Comparison of ENCODE assay signal across 11 cellular contexts in the genomic region with DNA sequence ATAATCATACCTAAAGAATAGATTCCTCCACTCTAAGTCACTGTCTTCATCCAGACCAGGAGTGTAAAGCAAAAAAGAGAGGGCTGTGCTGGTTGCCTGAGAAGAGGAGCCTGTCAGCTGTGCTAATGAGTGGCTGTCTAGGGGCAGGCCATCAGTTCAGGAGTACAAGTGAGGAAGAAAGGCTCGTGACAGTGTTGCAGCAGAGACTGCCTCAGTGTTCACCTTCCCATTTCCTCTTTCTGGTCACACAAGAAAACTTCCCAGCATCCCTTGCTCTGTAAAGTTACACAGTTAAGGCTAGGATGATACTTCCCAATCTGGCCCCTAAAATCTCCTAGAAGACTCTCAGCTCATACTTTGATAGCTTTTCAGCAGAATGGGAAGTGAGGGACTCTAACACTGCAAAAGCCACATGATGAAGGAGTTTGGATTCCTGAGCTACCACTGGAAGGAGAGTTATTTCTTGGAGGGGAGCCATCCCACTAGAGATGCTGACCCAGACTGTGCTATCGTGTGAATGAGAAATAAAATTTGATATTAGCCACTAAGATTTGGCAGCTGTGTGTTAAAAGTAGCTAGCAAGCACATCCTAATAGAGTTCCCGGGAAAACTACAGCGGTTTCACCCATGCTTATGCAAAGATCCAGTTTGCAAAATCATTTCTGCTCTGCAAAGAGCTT.
DNase-seq lines count a peak whose midpoint lies in the region; ATAC-seq and TF ChIP-seq lines count a peak whose summit lies in the region.
"Had no signal": no experiment of that assay in that cellular context is flagged by ENCODE, and none has a peak within 500 bp of the region (broad histone marks: within the 10 kb centered on the region; RNA-seq: fewer than 3 reads in every experiment).

No MANE protein-coding gene starts in this region.

- peaks cover 0 to 3% (median 0%) of the 10 kb centered on the region in 11 donors for H3K9me3 ChIP-seq in heart right ventricle
- no peaks in the 10 kb centered on the region for H3K9me3 ChIP-seq in aorta (ENCODE audit: control insufficient read depth, low read length)
- H3K9me3 ChIP-seq in Caco-2: no peaks in the 10 kb centered on the region

- H3K27ac ChIP-seq in heart right ventricle: no peak overlapping the region
- no peak overlapping the region for H3K27ac ChIP-seq in aorta (ENCODE audit: low read depth in 1 of 2, low read length in 2 of 2)

- ATAC-seq in heart right ventricle (peak in 5 of 8 donors; percentile 19 to 55 (median 34)), HG03159 (IDR thresholded peaks at IDR 0.05; ENCODE audit: unreplicated experiment) (peak; percentile 63), aorta (ENCODE audit: low FRiP score) (peak; percentile 33), T-cell (replicated peaks in 1 of 4) (no peak)
- ATAC-seq: HCT116 had no signal

- no peak overlapping the region for H3K4me3 ChIP-seq in heart right ventricle
- no peak overlapping the region for H3K4me3 ChIP-seq in cardiac fibroblast (replicated peaks in 1 of 2; ENCODE audit: low read depth in 2 of 2, low read length in 2 of 2)
- H3K4me3 ChIP-seq in aorta (ENCODE audit: low read length in 2 of 2): no peak overlapping the region
- no peak overlapping the region for H3K4me3 ChIP-seq in Caco-2 (ENCODE audit: low read depth, low read length)

- H3K27me3 Mint-ChIP-seq in T-cell: peaks cover 9 to 11% of the 10 kb centered on the region in 2 donors
- H3K27me3 Mint-ChIP-seq in Caco-2 (ENCODE audit: insufficient read depth, unreplicated experiment): peaks cover 12% of the 10 kb centered on the region

- CTCF ChIA-PET in T-cell (lab: Charles Lee): no interaction called here
- CTCF ChIA-PET in Caco-2 (lab: Charles Lee): no interaction called here

- no peaks in the 10 kb centered on the region for H3K36me3 Mint-ChIP-seq in T-cell
- H3K36me3 Mint-ChIP-seq in Caco-2 (ENCODE audit: insufficient read depth, unreplicated experiment): no peaks in the 10 kb centered on the region

- H3K4me1 Mint-ChIP-seq in T-cell (peaks cover 0 to 7% (median 0%) of the 10 kb centered on the region in 3 donors), Caco-2 (ENCODE audit: low read depth, unreplicated experiment) (no peaks in the 10 kb centered on the region)

- no peak overlapping the region for H3K27ac Mint-ChIP-seq in T-cell
- H3K27ac Mint-ChIP-seq in Caco-2 (ENCODE audit: unreplicated experiment): no peak overlapping the region

- no peak overlapping the region for H3K4me3 Mint-ChIP-seq in T-cell
- H3K4me3 Mint-ChIP-seq in Caco-2 (ENCODE audit: unreplicated experiment): no peak overlapping the region

- DNase-seq in heart right ventricle (no peak), cardiac septum (ENCODE audit: low spot score) (no peak), cardiac fibroblast (ENCODE audit: low read depth in 2 of 2) (peak; percentile 65 to 85), aorta (no peak), NCI-H2107 (lab: John Stamatoyannopoulos, UW) (no peak), T-cell (no peak), Caco-2 (no peak)
- DNase-seq: 8988T, NCI-H510A treated with DMSO at 0.1 percent for 48 hours had no signal

- no TSS peak for BruUV-seq in Caco-2 (replicated peaks; lab: Mats Ljungman, UMichigan)

- POLR2A ChIA-PET in T-cell (lab: Charles Lee) (no interaction called here), Caco-2 (lab: Charles Lee) (no interaction called here)

- H3K36me3 ChIP-seq in heart right ventricle: no peaks in the 10 kb centered on the region
- no peaks in the 10 kb centered on the region for H3K36me3 ChIP-seq in aorta (ENCODE audit: control insufficient read depth in 1 of 2, insufficient read depth in 2 of 2, low read length in 1 of 2)
- no peaks in the 10 kb centered on the region for H3K36me3 ChIP-seq in Caco-2 (ENCODE audit: control insufficient read depth, insufficient read depth, low read length)

- H3K27me3 ChIP-seq in heart right ventricle (no peaks in the 10 kb centered on the region), aorta (ENCODE audit: control insufficient read depth in 1 of 2, insufficient read depth in 2 of 2, low read length in 1 of 2) (no peaks in the 10 kb centered on the region), Caco-2 (replicated peaks; ENCODE audit: control insufficient read depth, insufficient read depth, low read length) (no peaks in the 10 kb centered on the region)

- TF ChIP-seq CTCF in heart right ventricle (IDR thresholded peaks at IDR 0.05) (no peak), cardiac fibroblast (IDR thresholded peaks at IDR 0.05; ENCODE audit: low read depth, low read length) (no peak), Caco-2 (IDR thresholded peaks at IDR 0.05; ENCODE audit: insufficient read depth in 1 of 2, low read depth in 1 of 2, low read length in 1 of 2, severe bottlenecking in 1 of 2, unreplicated experiment in 1 of 2) (no peak)

- 38% methylated on average over 4 of the region's 4 CpGs for WGBS in heart right ventricle, 2 donors
- WGBS in aorta, 2 donors: 33 to 36% methylated on average over 4 of the region's 4 CpGs

- H3K4me1 ChIP-seq in heart right ventricle (peaks cover 0 to 22% (median 0%) of the 10 kb centered on the region in 9 donors), aorta (ENCODE audit: control insufficient read depth in 1 of 2, insufficient read depth in 2 of 2, low read length in 2 of 2) (peaks cover 0 to 5% of the 10 kb centered on the region in 2 donors), Caco-2 (no peaks in the 10 kb centered on the region)

- intact Hi-C loops in heart right ventricle (cut with DNase I) (no loop called here), cardiac septum (cut with DNase I) (no loop called here), aorta (cut with DNase I) (no loop called here), Caco-2 (cut with micrococcal nuclease; ENCODE audit: unreplicated experiment) (no loop called here)

- H3K9me3 Mint-ChIP-seq in T-cell: peaks cover 0 to 4% (median 3%) of the 10 kb centered on the region in 3 donors
- H3K9me3 Mint-ChIP-seq in Caco-2 (ENCODE audit: unreplicated experiment): peaks cover 2% of the 10 kb centered on the region

Comparison
In these comparisons a context has a peak if more than half of its experiments do, and no peak if none do; other contexts are left out.
1. ATAC-seq: peak in heart right ventricle (5 of 8), HG03159 (single experiment) and aorta (single experiment); none in T-cell (0 of 4).
2. DNase-seq: peak in cardiac fibroblast (2 of 2); none in heart right ventricle (0 of 2), cardiac septum (single experiment), aorta (0 of 2), NCI-H2107 (single experiment), T-cell (0 of 34) and Caco-2 (0 of 2).